ENCODE assay signal across 9 cellular contexts in genomic region chr2:20326163-20326780, GRCh38. TPM values are rescaled to one million over a fixed set of nuclear protein-coding genes. Genes with fewer than 3 reads are reported as not detected.
DNase-seq lines count a peak whose midpoint lies in the region; ATAC-seq and TF ChIP-seq lines count a peak whose summit lies in the region.
"Had no signal": no experiment of that assay in that cellular context is flagged by ENCODE, and none has a peak within 500 bp of the region (broad histone marks: within the 10 kb centered on the region; RNA-seq: fewer than 3 reads in every experiment).

No MANE protein-coding gene starts in this region.

- no peak overlapping the region for H2AFZ ChIP-seq in PC-3 (ENCODE audit: low read length)

- peaks cover 35% of the 10 kb centered on the region for H3K36me3 ChIP-seq in BE2C
- H3K36me3 ChIP-seq in PC-3 (ENCODE audit: low read depth, low read length): peaks cover 38% of the 10 kb centered on the region
- peaks cover 0 to 56% (median 7%) of the 10 kb centered on the region in 9 donors for H3K36me3 ChIP-seq in heart right ventricle

- H3K36me3 Mint-ChIP-seq in activated naive CD4-positive, alpha-beta T cell treated with anti-CD3 and anti-CD28 coated beads, Interleukin-2, amount 50 U/mL, for 24 hours: peaks cover 22% of the 10 kb centered on the region

- H3K27me3 Mint-ChIP-seq in activated naive CD4-positive, alpha-beta T cell treated with anti-CD3 and anti-CD28 coated beads, Interleukin-2, amount 50 U/mL, for 24 hours: no peaks in the 10 kb centered on the region

- H3K4me3 Mint-ChIP-seq in activated naive CD4-positive, alpha-beta T cell treated with anti-CD3 and anti-CD28 coated beads, Interleukin-2, amount 50 U/mL, for 24 hours: no peak overlapping the region
- H3K4me3 Mint-ChIP-seq: T-helper 1 cell treated with Interleukin-12 subunit alpha and Interleukin-12 subunit beta and Interleukin-4 antibody, amounts not matched to agents 30 μg/mL and 1 μg/mL, for 36 hours had no signal

- POLR2A ChIA-PET in PC-3 (lab: Charles Lee; ENCODE audit: unreplicated experiment): no interaction called here

- peaks cover 54% of the 10 kb centered on the region for H4K20me1 ChIP-seq in PC-3 (ENCODE audit: low read length)

- peak overlapping the region; percentile 64 for H3K4me2 ChIP-seq in PC-3 (ENCODE audit: low read length)

- TF ChIP-seq CTCF in BE2C (IDR thresholded peaks at IDR 0.05; ENCODE audit: low read depth, low read length) (peak; percentile 98), PC-3 (conservative IDR thresholded peaks at IDR 0.05; ENCODE audit: low read depth, low read length) (peak; percentile 94), heart right ventricle (IDR thresholded peaks at IDR 0.05) (peak; percentile 21 to 83 (median 74)), retinal pigment epithelial cell (conservative IDR thresholded peaks at IDR 0.05; ENCODE audit: low read depth, low read length) (peak; percentile 94)

- H3K27ac ChIP-seq in PC-3 (ENCODE audit: low read length): peak overlapping the region; percentile 73
- H3K27ac ChIP-seq in heart right ventricle: no peak overlapping the region

- H3K9me2 ChIP-seq in PC-3 (replicated peaks; ENCODE audit: low read length): no peaks in the 10 kb centered on the region

- H3K79me2 ChIP-seq in PC-3 (ENCODE audit: low read length): peaks cover 94% of the 10 kb centered on the region

- no peaks in the 10 kb centered on the region for H3K9me3 ChIP-seq in BE2C
- no peaks in the 10 kb centered on the region for H3K9me3 ChIP-seq in PC-3 (ENCODE audit: low read length)
- H3K9me3 ChIP-seq in heart right ventricle: peaks cover 0 to 25% (median 0%) of the 10 kb centered on the region in 11 donors

- H3K27ac Mint-ChIP-seq in activated naive CD4-positive, alpha-beta T cell treated with anti-CD3 and anti-CD28 coated beads, Interleukin-2, amount 50 U/mL, for 24 hours: peak overlapping the region; percentile 53
- H3K27ac Mint-ChIP-seq: T-helper 1 cell treated with Interleukin-12 subunit alpha and Interleukin-12 subunit beta and Interleukin-4 antibody, amounts not matched to agents 30 μg/mL and 1 μg/mL, for 36 hours had no signal

- H3K4me1 Mint-ChIP-seq in activated naive CD4-positive, alpha-beta T cell treated with anti-CD3 and anti-CD28 coated beads, Interleukin-2, amount 50 U/mL, for 24 hours: peaks cover 92% of the 10 kb centered on the region

- 54% methylated on average over 4 of the region's 4 CpGs for WGBS in heart right ventricle, 2 donors

- no TSS peak for BruUV-seq in PC-3 (replicated peaks; lab: Mats Ljungman, UMichigan)

- DNase-seq in BE2C (peak; percentile 66), PC-3 (peak; percentile 72), heart right ventricle (peak in 1 of 2 donors; percentile 38), retinal pigment epithelial cell (ENCODE audit: low read depth) (no peak), T1000 (lab: John Stamatoyannopoulos, UW) (no peak)

- ATAC-seq in GM18519 (IDR thresholded peaks at IDR 0.05; ENCODE audit: low FRiP score, unreplicated experiment) (peak; percentile 51), HG03521 (IDR thresholded peaks at IDR 0.05; ENCODE audit: unreplicated experiment) (peak; percentile 70), PC-3 (peak; percentile 70), heart right ventricle (peak; percentile 51 to 75 (median 63))

- no peaks in the 10 kb centered on the region for H3K9me3 Mint-ChIP-seq in activated naive CD4-positive, alpha-beta T cell treated with anti-CD3 and anti-CD28 coated beads, Interleukin-2, amount 50 U/mL, for 24 hours

- CTCF ChIA-PET in PC-3 (lab: Charles Lee): interaction anchor here (0.5 to 1.1 kb wide), 3 partner anchors 12 to 129 kb away, joined by 3 to 4 read pairs (median 3); no protein-coding TSS in a partner anchor

- peaks cover 7% of the 10 kb centered on the region for H3F3A ChIP-seq in PC-3 (ENCODE audit: low read length, unreplicated experiment)

- no peak overlapping the region for H3K9ac ChIP-seq in PC-3 (ENCODE audit: low read length)

- H3K27me3 ChIP-seq in BE2C (no peaks in the 10 kb centered on the region), PC-3 (ENCODE audit: low read length) (no peaks in the 10 kb centered on the region), heart right ventricle (no peaks in the 10 kb centered on the region)

- H3K4me3 ChIP-seq in BE2C (ENCODE audit: low read depth, low read length): no peak overlapping the region
- H3K4me3 ChIP-seq in PC-3 (ENCODE audit: low read length): peak overlapping the region; percentile 26; the same call in 1 of the 2 replicates
- no peak overlapping the region for H3K4me3 ChIP-seq in heart right ventricle
- no peak overlapping the region for H3K4me3 ChIP-seq in retinal pigment epithelial cell (ENCODE audit: low read length)

- H3K4me1 ChIP-seq in BE2C (no peaks in the 10 kb centered on the region; the same call in 1 of the 2 replicates), PC-3 (ENCODE audit: insufficient read depth, low read length) (peaks cover 25% of the 10 kb centered on the region), heart right ventricle (peaks cover 0 to 63% (median 24%) of the 10 kb centered on the region in 9 donors)

- intact Hi-C loops in PC-3 (cut with micrococcal nuclease) (no loop called here), heart right ventricle (cut with DNase I) (loop anchor here in 1 of 10 donors (2.0 kb wide), 1 partner anchor 41 kb away; no protein-coding TSS in a partner anchor)

RNA-seq across cellular contexts. Expression of gene PUM2, which starts 24.4 kb away (rescaled TPM):
- 55.2 TPM for polyA plus RNA-seq in BE2C (2012; ENCODE audit: insufficient read depth, insufficient read length, low read depth)
- total RNA-seq in PC-3 (2014; rRNA removed): 14.9 and 25.3 TPM in 2 replicates
- 10 to 100 TPM; 60.1 to 79.1 (median 69.1) TPM for total RNA-seq in heart right ventricle
- 10 to 100 TPM; 12.4 to 24.6 TPM for polyA plus RNA-seq in heart right ventricle

Comparison
In these comparisons a context has a peak if more than half of its experiments do, and no peak if none do; other contexts are left out.
1. DNase-seq: peak in BE2C (single experiment) and PC-3 (single experiment); none in retinal pigment epithelial cell (single experiment) and T1000 (single experiment).
2. Peak in every context shown above with its lines, with median percentiles within 50 percentile points of each other: CTCF ChIP-seq and ATAC-seq.